ENCODE assay signal across 23 cellular contexts in genomic region chr15:101372149-101372577, GRCh38.
DNase-seq lines count a peak whose midpoint lies in the region; ATAC-seq and TF ChIP-seq lines count a peak whose summit lies in the region.
"Had no signal": no experiment of that assay in that cellular context is flagged by ENCODE, and none has a peak within 500 bp of the region (broad histone marks: within the 10 kb centered on the region; RNA-seq: fewer than 3 reads in every experiment).

No MANE protein-coding gene starts in this region.

- TF ChIP-seq CTCF in AG10803 (conservative IDR thresholded peaks at IDR 0.05; ENCODE audit: low read length) (no peak), PC-3 (conservative IDR thresholded peaks at IDR 0.05; ENCODE audit: low read depth, low read length) (no peak)

- 0 out of 2 replicates have a peak, but pooled peaks cover 4% of the 10 kb centered on the region for H3K27me3 ChIP-seq in PC-3 (ENCODE audit: low read length)
- H3K27me3 ChIP-seq: adrenal gland, right atrium auricular region had no signal

- H3K36me3 ChIP-seq in PC-3 (ENCODE audit: low read depth, low read length) = no peaks in the 10 kb centered on the region
- H3K36me3 ChIP-seq: adrenal gland, esophagus muscularis mucosa, right atrium auricular region, thoracic aorta had no signal

- BruUV-seq in PC-3 (replicated peaks; lab: Mats Ljungman, UMichigan) = no TSS peak

- POLR2A ChIA-PET in PC-3 (lab: Charles Lee; ENCODE audit: unreplicated experiment) = interaction anchor here (0.6 kb wide), 1 partner anchor 13 kb away, joined by 3 read pairs; no protein-coding TSS in a partner anchor
- POLR2A ChIA-PET in naive thymus-derived CD8-positive, alpha-beta T cell (lab: Charles Lee) = interaction anchor here (1.6 kb wide), 1 partner anchor 25 kb away, joined by 4 read pairs; no protein-coding TSS in a partner anchor

- no peaks in the 10 kb centered on the region for H3K9me2 ChIP-seq in PC-3 (replicated peaks; ENCODE audit: low read length)

- no peaks in the 10 kb centered on the region for H3K9me3 ChIP-seq in PC-3 (ENCODE audit: low read length)
- H3K9me3 ChIP-seq: adrenal gland, esophagus muscularis mucosa, right atrium auricular region, thoracic aorta had no signal

- H3K27ac ChIP-seq in PC-3 (ENCODE audit: low read length) = no peak overlapping the region
- H3K27ac ChIP-seq: adrenal gland, esophagus muscularis mucosa, right atrium auricular region, thoracic aorta had no signal

- H3K9ac ChIP-seq in PC-3 (ENCODE audit: low read length) = no peak overlapping the region

- H3K36me3 Mint-ChIP-seq in naive thymus-derived CD8-positive, alpha-beta T cell = no peaks in the 10 kb centered on the region
- H3K36me3 Mint-ChIP-seq: IgD-negative memory B cell had no signal

- intact Hi-C loops in PC-3 (cut with micrococcal nuclease) = no loop called here
- intact Hi-C loops in posterior vena cava (cut with DNase I) = no loop called here

- no peaks in the 10 kb centered on the region for H3K9me3 Mint-ChIP-seq in naive thymus-derived CD8-positive, alpha-beta T cell
- H3K9me3 Mint-ChIP-seq: IgD-negative memory B cell, nephron had no signal

- H3K4me3 Mint-ChIP-seq in naive thymus-derived CD8-positive, alpha-beta T cell = peak overlapping the region in 2 of 10 donors; percentile 36 to 63
- H3K4me3 Mint-ChIP-seq: nephron had no signal

- no peaks in the 10 kb centered on the region for H3F3A ChIP-seq in PC-3 (ENCODE audit: low read length, unreplicated experiment)

- H3K4me1 Mint-ChIP-seq in naive thymus-derived CD8-positive, alpha-beta T cell = peaks cover 11 to 43% (median 25%) of the 10 kb centered on the region in 4 donors

- CTCF ChIA-PET in PC-3 (lab: Charles Lee) = no interaction called here

- no peak overlapping the region for H3K4me2 ChIP-seq in PC-3 (ENCODE audit: low read length)

- H3K27ac Mint-ChIP-seq in naive thymus-derived CD8-positive, alpha-beta T cell = peak overlapping the region in 2 of 10 donors; percentile 61 to 79
- H3K27ac Mint-ChIP-seq: IgD-negative memory B cell, nephron had no signal

- H3K27me3 Mint-ChIP-seq in naive thymus-derived CD8-positive, alpha-beta T cell = peaks cover 0 to 8% (median 3%) of the 10 kb centered on the region in 5 donors

- H3K79me2 ChIP-seq in PC-3 (ENCODE audit: low read length) = no peaks in the 10 kb centered on the region

- peak; percentile 40; the same call in 1 of the 2 replicates for ATAC-seq in PC-3
- no peak for ATAC-seq in GM21528 (IDR thresholded peaks at IDR 0.05; ENCODE audit: low FRiP score, unreplicated experiment)
- no peak for ATAC-seq in naive thymus-derived CD8-positive, alpha-beta T cell

- H2AFZ ChIP-seq in PC-3 (ENCODE audit: low read length) = no peak overlapping the region

- in situ Hi-C loops in KBM-7 (cut with MboI; ENCODE audit: low pct_unique_long_range_greater_than_20kb, low sequenced_read_pairs) = no loop called here

- H3K4me3 ChIP-seq in AG10803 (ENCODE audit: low read length) = no peak overlapping the region
- H3K4me3 ChIP-seq in PC-3 (ENCODE audit: low read length) = no peak overlapping the region
- H3K4me3 ChIP-seq: adrenal gland, esophagus muscularis mucosa, right atrium auricular region, thoracic aorta had no signal

- H4K20me1 ChIP-seq in PC-3 (ENCODE audit: low read length) = no peaks in the 10 kb centered on the region

- H3K4me1 ChIP-seq in PC-3 (ENCODE audit: insufficient read depth, low read length) = no peaks in the 10 kb centered on the region

- DNase-seq in AG10803 (ENCODE audit: low read depth) (peak; percentile 44), PC-3 (peak; percentile 19), fibroblast of peridontal ligament (ENCODE audit: extremely low read depth) (peak; percentile 68), posterior vena cava (ENCODE audit: low spot score) (peak; percentile 55), KBM-7 (no peak), DMS53 (lab: John Stamatoyannopoulos, UW) (no peak)
- no peak for DNase-seq in naive thymus-derived CD8-positive, alpha-beta T cell
- DNase-seq: activated CD4-positive, alpha-beta T cell treated with anti-CD3 and anti-CD28 coated beads for 48 hours; adrenal gland; AML-193; mammary epithelial cell; NCI-H1048; NK-92 treated with Interleukin-12 subunit alpha and Interleukin-12 subunit beta, amount 100 ng/mL, for 24 hours; SIG-M5; stimulated activated CD4-positive, alpha-beta T cell treated with anti-CD3 and anti-CD28 coated beads, Interleukin-2, amount 100 ng/mL, for 48 hours; stimulated activated CD8-positive, alpha-beta memory T cell treated with anti-CD3 and anti-CD28 coated beads, Interleukin-4, amount 100 ng/mL, for 48 hours; T-helper 9 cell had no signal

Comparison
In these comparisons a context has a peak if more than half of its experiments do, and no peak if none do; other contexts are left out.
1. DNase-seq: peak in AG10803 (single experiment), PC-3 (single experiment), fibroblast of peridontal ligament (single experiment) and posterior vena cava (single experiment); none in KBM-7 (single experiment), naive thymus-derived CD8-positive, alpha-beta T cell (0 of 10) and DMS53 (single experiment).